In the genomic region with DNA sequence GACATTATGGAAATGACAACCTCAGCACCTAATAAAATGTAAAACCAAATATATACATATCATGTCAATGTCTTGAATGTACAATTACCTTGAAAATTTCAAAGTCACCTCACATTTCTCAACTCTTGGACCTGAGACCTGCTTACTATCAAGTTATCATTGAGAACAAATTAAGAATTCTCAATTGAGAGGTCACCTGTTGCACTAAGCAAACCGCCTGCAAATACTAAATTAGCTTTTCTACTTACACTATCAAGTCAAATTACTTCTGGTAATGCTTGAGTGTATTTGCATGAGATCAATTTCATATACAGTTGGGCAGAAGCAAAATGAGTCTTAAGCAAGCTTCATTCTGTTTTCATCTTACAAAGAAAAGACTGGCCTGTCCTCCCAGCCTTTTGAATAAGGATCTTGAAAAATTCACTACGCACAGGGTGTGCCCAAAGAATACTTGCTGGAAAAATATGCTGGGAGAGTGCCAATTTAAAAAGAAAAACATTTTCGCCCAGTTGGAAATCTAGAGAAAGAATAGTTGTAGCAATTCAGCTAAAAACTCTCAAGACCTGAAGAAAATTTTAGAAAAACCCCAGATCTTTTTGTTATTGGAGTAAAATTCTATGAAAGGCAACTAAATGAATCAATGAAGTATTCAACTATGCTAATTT, we compare ENCODE assay signal across 9 cellular contexts. TPM values are rescaled to one million over a fixed set of nuclear protein-coding genes. Genes with fewer than 3 reads are reported as not detected.
DNase-seq lines count a peak whose midpoint lies in the region; ATAC-seq and TF ChIP-seq lines count a peak whose summit lies in the region.
"Had no signal": no experiment of that assay in that cellular context is flagged by ENCODE, and none has a peak within 500 bp of the region (broad histone marks: within the 10 kb centered on the region; RNA-seq: fewer than 3 reads in every experiment).

No MANE protein-coding gene starts in this region.

- no peaks in the 10 kb centered on the region for H3K27me3 Mint-ChIP-seq in activated naive CD8-positive, alpha-beta T cell treated with anti-CD3 and anti-CD28 coated beads for 36 hours
- H3K27me3 Mint-ChIP-seq in stimulated activated naive CD8-positive, alpha-beta T cell treated with anti-CD3 and anti-CD28 coated beads, Interleukin-15, amount 100 ng/mL, for 72 hours: no peaks in the 10 kb centered on the region

- no peak overlapping the region for H3K9ac ChIP-seq in SK-N-SH

- H2AFZ ChIP-seq in SK-N-SH (ENCODE audit: low read depth): no peak overlapping the region

- H3K9me3 ChIP-seq in SK-N-SH (no peaks in the 10 kb centered on the region), left ventricle myocardium inferior (replicated peaks) (no peaks in the 10 kb centered on the region)

- peaks cover 29% of the 10 kb centered on the region for H3F3A ChIP-seq in SK-N-SH (replicated peaks; ENCODE audit: insufficient read depth)

- no peak for TF ChIP-seq EP300 in SK-N-SH (IDR thresholded peaks at IDR 0.05; ENCODE audit: borderline replicate concordance in 1 of 2, low read depth in 1 of 2, low read length in 1 of 2)

- H3K9me2 ChIP-seq in SK-N-SH: no peaks in the 10 kb centered on the region

- TF ChIP-seq CTCF in SK-N-SH (IDR thresholded peaks at IDR 0.05) (no peak), left ventricle myocardium inferior (IDR thresholded peaks at IDR 0.05; ENCODE audit: borderline replicate concordance) (no peak)

- 94% methylated on average over 3 of the region's 3 CpGs for WGBS in SK-N-SH (ENCODE audit: low lambda C conversion rate)

- no peak for DNase-seq in SK-N-SH
- DNase-seq in activated naive CD8-positive, alpha-beta T cell treated with anti-CD3 and anti-CD28 coated beads for 36 hours: no peak
- no peak for DNase-seq in left ventricle myocardium inferior
- DNase-seq in stimulated activated naive CD8-positive, alpha-beta T cell treated with anti-CD3 and anti-CD28 coated beads, Interleukin-15, amount 100 ng/mL, for 72 hours: no peak
- no peak for DNase-seq in NCI-H748 (lab: John Stamatoyannopoulos, UW; ENCODE audit: unreplicated experiment)
- DNase-seq in HuH-7.5 (ENCODE audit: low spot score): no peak
- DNase-seq in NCI-H2081 treated with DMSO at 0.1 percent for 48 hours (lab: John Stamatoyannopoulos, UW): no peak
- DNase-seq: NCI-H1417 treated with DMSO at 0.1 percent for 48 hours had no signal

- POLR2A ChIA-PET in SK-N-SH (lab: Yijun Ruan, JAX): no interaction called here

- peak overlapping the region; percentile 3 for H3K4me3 Mint-ChIP-seq in activated naive CD8-positive, alpha-beta T cell treated with anti-CD3 and anti-CD28 coated beads for 36 hours
- H3K4me3 Mint-ChIP-seq in stimulated activated naive CD8-positive, alpha-beta T cell treated with anti-CD3 and anti-CD28 coated beads, Interleukin-15, amount 100 ng/mL, for 72 hours: peak overlapping the region; percentile 6 to 49

- no peak for ATAC-seq in SK-N-SH treated with all-trans-retinoic acid at 6 μM for 48 hours
- ATAC-seq in stimulated activated naive CD8-positive, alpha-beta T cell treated with anti-CD3 and anti-CD28 coated beads, Interleukin-15, amount 100 ng/mL, for 72 hours: no peak

- peaks cover 31% of the 10 kb centered on the region for H3K36me3 Mint-ChIP-seq in activated naive CD8-positive, alpha-beta T cell treated with anti-CD3 and anti-CD28 coated beads for 36 hours

- CTCF ChIA-PET in SK-N-SH (lab: Yijun Ruan, JAX): interaction anchor here (1.0 to 1.7 kb wide), 3 partner anchors 24 to 114 kb away, joined by 3 to 6 read pairs (median 4); a partner anchor contains a TSS

- peak overlapping the region; percentile 89 for H3K27ac Mint-ChIP-seq in activated naive CD8-positive, alpha-beta T cell treated with anti-CD3 and anti-CD28 coated beads for 36 hours
- H3K27ac Mint-ChIP-seq in stimulated activated naive CD8-positive, alpha-beta T cell treated with anti-CD3 and anti-CD28 coated beads, Interleukin-15, amount 100 ng/mL, for 72 hours: peak overlapping the region in 1 of 2 donors; percentile 89

- peaks cover 0 to 13% of the 10 kb centered on the region in 2 experiments for H3K36me3 ChIP-seq in SK-N-SH (replicated peaks in 1 of 2; ENCODE audit: control insufficient read depth in 1 of 2, insufficient read depth in 2 of 2, low read length in 1 of 2)
- no peaks in the 10 kb centered on the region for H3K36me3 ChIP-seq in left ventricle myocardium inferior

- H3K9me3 Mint-ChIP-seq in activated naive CD8-positive, alpha-beta T cell treated with anti-CD3 and anti-CD28 coated beads for 36 hours: no peaks in the 10 kb centered on the region
- H3K9me3 Mint-ChIP-seq in stimulated activated naive CD8-positive, alpha-beta T cell treated with anti-CD3 and anti-CD28 coated beads, Interleukin-15, amount 100 ng/mL, for 72 hours: no peaks in the 10 kb centered on the region

- H3K4me1 Mint-ChIP-seq in activated naive CD8-positive, alpha-beta T cell treated with anti-CD3 and anti-CD28 coated beads for 36 hours: peaks cover 80% of the 10 kb centered on the region
- H3K4me1 Mint-ChIP-seq in stimulated activated naive CD8-positive, alpha-beta T cell treated with anti-CD3 and anti-CD28 coated beads, Interleukin-15, amount 100 ng/mL, for 72 hours: peaks cover 89% of the 10 kb centered on the region

- H3K27me3 ChIP-seq in SK-N-SH (ENCODE audit: insufficient read depth) (no peaks in the 10 kb centered on the region), left ventricle myocardium inferior (ENCODE audit: low read depth) (no peaks in the 10 kb centered on the region)

- H3K4me1 ChIP-seq in SK-N-SH (ENCODE audit: control insufficient read depth in 1 of 2, insufficient read depth in 2 of 2, low read depth in 1 of 2, low read length in 1 of 2): peaks cover 10 to 41% of the 10 kb centered on the region in 2 experiments; a peak in 3 of 4 replicates
- peaks cover 88% of the 10 kb centered on the region for H3K4me1 ChIP-seq in left ventricle myocardium inferior

- peaks cover 100% of the 10 kb centered on the region for H3K79me2 ChIP-seq in SK-N-SH (ENCODE audit: insufficient read depth)

- no peak overlapping the region for H3K4me3 ChIP-seq in SK-N-SH (ENCODE audit: low read depth in 2 of 2, low read length in 1 of 2)
- peak overlapping the region; percentile 1 for H3K4me3 ChIP-seq in left ventricle myocardium inferior

- peak overlapping the region in 1 of 2 experiments; percentile 12; a peak in 1 of 4 replicates for H3K27ac ChIP-seq in SK-N-SH (ENCODE audit: low read depth in 2 of 2, low read length in 1 of 2)
- H3K27ac ChIP-seq in left ventricle myocardium inferior (replicated peaks): peak overlapping the region; percentile 44

- H3K4me2 ChIP-seq in SK-N-SH: 0 out of 2 replicates have a peak overlapping the region, but pooled peaks have one; percentile 13

- intact Hi-C loops in left ventricle myocardium inferior (cut with micrococcal nuclease): no loop called here

- no peak for TF ChIP-seq RAD21 in SK-N-SH (IDR thresholded peaks at IDR 0.05; ENCODE audit: low read length)

- H4K20me1 ChIP-seq in SK-N-SH (ENCODE audit: insufficient read depth): peaks cover 100% of the 10 kb centered on the region

TF ChIP-seq in SK-N-SH, 30 proteins besides CTCF, POLR2A, EP300 and RAD21 (continues in another document):
- TF ChIP-seq, protein P1, sequence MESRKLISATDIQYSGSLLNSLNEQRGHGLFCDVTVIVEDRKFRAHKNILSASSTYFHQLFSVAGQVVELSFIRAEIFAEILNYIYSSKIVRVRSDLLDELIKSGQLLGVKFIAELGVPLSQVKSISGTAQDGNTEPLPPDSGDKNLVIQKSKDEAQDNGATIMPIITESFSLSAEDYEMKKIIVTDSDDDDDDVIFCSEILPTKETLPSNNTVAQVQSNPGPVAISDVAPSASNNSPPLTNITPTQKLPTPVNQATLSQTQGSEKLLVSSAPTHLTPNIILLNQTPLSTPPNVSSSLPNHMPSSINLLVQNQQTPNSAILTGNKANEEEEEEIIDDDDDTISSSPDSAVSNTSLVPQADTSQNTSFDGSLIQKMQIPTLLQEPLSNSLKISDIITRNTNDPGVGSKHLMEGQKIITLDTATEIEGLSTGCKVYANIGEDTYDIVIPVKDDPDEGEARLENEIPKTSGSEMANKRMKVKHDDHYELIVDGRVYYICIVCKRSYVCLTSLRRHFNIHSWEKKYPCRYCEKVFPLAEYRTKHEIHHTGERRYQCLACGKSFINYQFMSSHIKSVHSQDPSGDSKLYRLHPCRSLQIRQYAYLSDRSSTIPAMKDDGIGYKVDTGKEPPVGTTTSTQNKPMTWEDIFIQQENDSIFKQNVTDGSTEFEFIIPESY (IDR thresholded peaks at IDR 0.05; ENCODE audit: borderline replicate concordance, low read depth): no peak
- TF ChIP-seq POLR2AphosphoS5 (IDR thresholded peaks at IDR 0.05; ENCODE audit: low read depth, low read length) (no peak), FOSL2 (IDR thresholded peaks at IDR 0.05; ENCODE audit: borderline replicate concordance, low read depth) (no peak), TAF1 (IDR thresholded peaks at IDR 0.05; ENCODE audit: borderline replicate concordance, low read depth, low read length) (no peak), RXRA (IDR thresholded peaks at IDR 0.05; ENCODE audit: borderline replicate concordance, low read depth) (no peak)

TF ChIP-seq in SK-N-SH treated with all-trans-retinoic acid at 6 μM for 48 hours, 23 proteins besides CTCF, POLR2A, EP300 and RAD21 (continues in another document):
- TF ChIP-seq ZC3H10 (CRISPR knock-in tag; IDR thresholded peaks at IDR 0.05) (no peak), ZNF565 (CRISPR knock-in tag; conservative IDR thresholded peaks at IDR 0.05; ENCODE audit: low read depth) (no peak), ZNF8 (CRISPR knock-in tag; IDR thresholded peaks at IDR 0.05) (no peak), ZFP30 (CRISPR knock-in tag; IDR thresholded peaks at IDR 0.05) (no peak), SNAI2 (CRISPR knock-in tag; IDR thresholded peaks at IDR 0.05) (no peak), RARB (CRISPR knock-in tag; IDR thresholded peaks at IDR 0.05) (no peak)
- TF ChIP-seq, protein P2, sequence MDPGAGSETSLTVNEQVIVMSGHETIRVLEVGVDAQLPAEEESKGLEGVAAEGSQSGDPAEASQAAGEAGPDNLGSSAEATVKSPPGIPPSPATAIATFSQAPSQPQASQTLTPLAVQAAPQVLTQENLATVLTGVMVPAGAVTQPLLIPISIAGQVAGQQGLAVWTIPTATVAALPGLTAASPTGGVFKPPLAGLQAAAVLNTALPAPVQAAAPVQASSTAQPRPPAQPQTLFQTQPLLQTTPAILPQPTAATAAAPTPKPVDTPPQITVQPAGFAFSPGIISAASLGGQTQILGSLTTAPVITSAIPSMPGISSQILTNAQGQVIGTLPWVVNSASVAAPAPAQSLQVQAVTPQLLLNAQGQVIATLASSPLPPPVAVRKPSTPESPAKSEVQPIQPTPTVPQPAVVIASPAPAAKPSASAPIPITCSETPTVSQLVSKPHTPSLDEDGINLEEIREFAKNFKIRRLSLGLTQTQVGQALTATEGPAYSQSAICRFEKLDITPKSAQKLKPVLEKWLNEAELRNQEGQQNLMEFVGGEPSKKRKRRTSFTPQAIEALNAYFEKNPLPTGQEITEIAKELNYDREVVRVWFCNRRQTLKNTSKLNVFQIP (CRISPR knock-in tag; IDR thresholded peaks at IDR 0.05; ENCODE audit: borderline replicate concordance, low read depth): no peak

RNA-seq across cellular contexts. Expression of a gene that starts 35.7 kb away (rescaled TPM):
- polyA plus RNA-seq in SK-N-SH (2012; rRNA removed): 10.0 and 11.9 TPM in 2 replicates
- polyA plus RNA-seq in SK-N-SH (2012; cell fraction: cytosol; rRNA removed): 7.2 and 9.3 TPM in 2 replicates
- polyA plus RNA-seq in SK-N-SH (2012; cell fraction: nucleus; rRNA removed): 48.5 and 48.8 TPM in 2 replicates
- 10 to 100 TPM; 60.9 to 65.5 TPM for total RNA-seq in activated naive CD8-positive, alpha-beta T cell treated with anti-CD3 and anti-CD28 coated beads for 36 hours
- total RNA-seq in left ventricle myocardium inferior: 23.7 TPM
